ENCODE assay signal across 1 cellular context in genomic region chr5:181173420-181174342, GRCh38.
TF ChIP-seq lines count a peak whose summit lies in the region.

No MANE protein-coding gene starts in this region.

TF ChIP-seq in HEK293, 187 proteins besides CTCF, POLR2A, EP300 and RAD21 (continued from another document and continues in another):
- TF ChIP-seq, protein P1, sequence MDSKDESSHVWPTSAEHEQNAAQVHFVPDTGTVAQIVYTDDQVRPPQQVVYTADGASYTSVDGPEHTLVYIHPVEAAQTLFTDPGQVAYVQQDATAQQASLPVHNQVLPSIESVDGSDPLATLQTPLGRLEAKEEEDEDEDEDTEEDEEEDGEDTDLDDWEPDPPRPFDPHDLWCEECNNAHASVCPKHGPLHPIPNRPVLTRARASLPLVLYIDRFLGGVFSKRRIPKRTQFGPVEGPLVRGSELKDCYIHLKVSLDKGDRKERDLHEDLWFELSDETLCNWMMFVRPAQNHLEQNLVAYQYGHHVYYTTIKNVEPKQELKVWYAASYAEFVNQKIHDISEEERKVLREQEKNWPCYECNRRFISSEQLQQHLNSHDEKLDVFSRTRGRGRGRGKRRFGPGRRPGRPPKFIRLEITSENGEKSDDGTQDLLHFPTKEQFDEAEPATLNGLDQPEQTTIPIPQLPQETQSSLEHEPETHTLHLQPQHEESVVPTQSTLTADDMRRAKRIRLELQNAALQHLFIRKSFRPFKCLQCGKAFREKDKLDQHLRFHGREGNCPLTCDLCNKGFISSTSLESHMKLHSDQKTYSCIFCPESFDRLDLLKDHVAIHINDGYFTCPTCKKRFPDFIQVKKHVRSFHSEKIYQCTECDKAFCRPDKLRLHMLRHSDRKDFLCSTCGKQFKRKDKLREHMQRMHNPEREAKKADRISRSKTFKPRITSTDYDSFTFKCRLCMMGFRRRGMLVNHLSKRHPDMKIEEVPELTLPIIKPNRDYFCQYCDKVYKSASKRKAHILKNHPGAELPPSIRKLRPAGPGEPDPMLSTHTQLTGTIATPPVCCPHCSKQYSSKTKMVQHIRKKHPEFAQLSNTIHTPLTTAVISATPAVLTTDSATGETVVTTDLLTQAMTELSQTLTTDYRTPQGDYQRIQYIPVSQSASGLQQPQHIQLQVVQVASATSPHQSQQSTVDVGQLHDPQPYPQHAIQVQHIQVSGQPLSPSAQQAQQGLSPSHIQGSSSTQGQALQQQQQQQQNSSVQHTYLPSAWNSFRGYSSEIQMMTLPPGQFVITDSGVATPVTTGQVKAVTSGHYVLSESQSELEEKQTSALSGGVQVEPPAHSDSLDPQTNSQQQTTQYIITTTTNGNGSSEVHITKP (tag by site-specific recombination; IDR thresholded peaks at IDR 0.05), result peak; percentile 91
- 0 out of 2 replicates have a peak, but pooled peaks have one; percentile 11 for TF ChIP-seq ZNF518A (tag by site-specific recombination; conservative IDR thresholded peaks at IDR 0.05; ENCODE audit: low read depth)
- TF ChIP-seq ZNF561 (tag by site-specific recombination; IDR thresholded peaks at IDR 0.05; ENCODE audit: borderline replicate concordance), result peak; percentile 99
- TF ChIP-seq, protein P2, sequence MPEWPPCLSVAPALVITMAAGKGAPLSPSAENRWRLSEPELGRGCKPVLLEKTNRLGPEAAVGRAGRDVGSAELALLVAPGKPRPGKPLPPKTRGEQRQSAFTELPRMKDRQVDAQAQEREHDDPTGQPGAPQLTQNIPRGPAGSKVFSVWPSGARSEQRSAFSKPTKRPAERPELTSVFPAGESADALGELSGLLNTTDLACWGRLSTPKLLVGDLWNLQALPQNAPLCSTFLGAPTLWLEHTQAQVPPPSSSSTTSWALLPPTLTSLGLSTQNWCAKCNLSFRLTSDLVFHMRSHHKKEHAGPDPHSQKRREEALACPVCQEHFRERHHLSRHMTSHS (tag by site-specific recombination; IDR thresholded peaks at IDR 0.05), result no peak
- no peak for TF ChIP-seq ZNF776 (tag by site-specific recombination; IDR thresholded peaks at IDR 0.05; ENCODE audit: borderline replicate concordance)
- TF ChIP-seq, protein P3, sequence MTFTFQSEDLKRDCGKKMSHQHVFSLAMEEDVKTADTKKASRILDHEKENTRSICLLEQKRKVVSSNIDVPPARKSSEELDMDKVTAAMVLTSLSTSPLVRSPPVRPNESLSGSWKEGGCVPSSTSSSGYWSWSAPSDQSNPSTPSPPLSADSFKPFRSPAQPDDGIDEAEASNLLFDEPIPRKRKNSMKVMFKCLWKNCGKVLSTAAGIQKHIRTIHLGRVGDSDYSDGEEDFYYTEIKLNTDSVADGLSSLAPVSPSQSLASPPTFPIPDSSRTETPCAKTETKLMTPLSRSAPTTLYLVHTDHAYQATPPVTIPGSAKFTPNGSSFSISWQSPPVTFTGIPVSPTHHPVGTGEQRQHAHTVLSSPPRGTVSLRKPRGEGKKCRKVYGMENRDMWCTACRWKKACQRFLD (tag by site-specific recombination; IDR thresholded peaks at IDR 0.05), result no peak
- TF ChIP-seq, protein P4, sequence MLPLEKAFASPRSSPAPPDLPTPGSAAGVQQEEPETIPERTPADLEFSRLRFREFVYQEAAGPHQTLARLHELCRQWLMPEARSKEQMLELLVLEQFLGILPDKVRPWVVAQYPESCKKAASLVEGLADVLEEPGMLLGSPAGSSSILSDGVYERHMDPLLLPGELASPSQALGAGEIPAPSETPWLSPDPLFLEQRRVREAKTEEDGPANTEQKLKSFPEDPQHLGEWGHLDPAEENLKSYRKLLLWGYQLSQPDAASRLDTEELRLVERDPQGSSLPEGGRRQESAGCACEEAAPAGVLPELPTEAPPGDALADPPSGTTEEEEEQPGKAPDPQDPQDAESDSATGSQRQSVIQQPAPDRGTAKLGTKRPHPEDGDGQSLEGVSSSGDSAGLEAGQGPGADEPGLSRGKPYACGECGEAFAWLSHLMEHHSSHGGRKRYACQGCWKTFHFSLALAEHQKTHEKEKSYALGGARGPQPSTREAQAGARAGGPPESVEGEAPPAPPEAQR (tag by site-specific recombination; IDR thresholded peaks at IDR 0.05), result no peak
- TF ChIP-seq ZBTB7A (tag by site-specific recombination; IDR thresholded peaks at IDR 0.05; ENCODE audit: low read depth), result no peak; the same call in 1 of the 2 replicates
- peak; percentile 99 for TF ChIP-seq ZBTB8A (tag by site-specific recombination; IDR thresholded peaks at IDR 0.05)
- TF ChIP-seq, protein P5, sequence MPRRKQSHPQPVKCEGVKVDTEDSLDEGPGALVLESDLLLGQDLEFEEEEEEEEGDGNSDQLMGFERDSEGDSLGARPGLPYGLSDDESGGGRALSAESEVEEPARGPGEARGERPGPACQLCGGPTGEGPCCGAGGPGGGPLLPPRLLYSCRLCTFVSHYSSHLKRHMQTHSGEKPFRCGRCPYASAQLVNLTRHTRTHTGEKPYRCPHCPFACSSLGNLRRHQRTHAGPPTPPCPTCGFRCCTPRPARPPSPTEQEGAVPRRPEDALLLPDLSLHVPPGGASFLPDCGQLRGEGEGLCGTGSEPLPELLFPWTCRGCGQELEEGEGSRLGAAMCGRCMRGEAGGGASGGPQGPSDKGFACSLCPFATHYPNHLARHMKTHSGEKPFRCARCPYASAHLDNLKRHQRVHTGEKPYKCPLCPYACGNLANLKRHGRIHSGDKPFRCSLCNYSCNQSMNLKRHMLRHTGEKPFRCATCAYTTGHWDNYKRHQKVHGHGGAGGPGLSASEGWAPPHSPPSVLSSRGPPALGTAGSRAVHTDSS (tag by site-specific recombination; IDR thresholded peaks at IDR 0.05), result no peak; the same call in none of the 2 replicates
- peak; percentile 100 for TF ChIP-seq ZNF660 (tag by site-specific recombination; IDR thresholded peaks at IDR 0.05)
- TF ChIP-seq ZNF621 (tag by site-specific recombination; IDR thresholded peaks at IDR 0.05), result no peak
- no peak for TF ChIP-seq ZNF354C (tag by site-specific recombination; IDR thresholded peaks at IDR 0.05; ENCODE audit: borderline replicate concordance, low read depth)
- TF ChIP-seq ZNF391 (tag by site-specific recombination; IDR thresholded peaks at IDR 0.05; ENCODE audit: borderline replicate concordance, low read depth), result peak; percentile 14; the same call in 1 of the 2 replicates
- TF ChIP-seq HOXD13 (CRISPR knock-in tag; IDR thresholded peaks at IDR 0.05; ENCODE audit: borderline replicate concordance), result no peak
- TF ChIP-seq ZIC2 (tag by site-specific recombination; IDR thresholded peaks at IDR 0.05), result peak; percentile 3; the same call in 1 of the 2 replicates
- TF ChIP-seq ZNF24 (tag by site-specific recombination; IDR thresholded peaks at IDR 0.05), result peak; percentile 93; the same call in 1 of the 2 replicates
- no peak for TF ChIP-seq ZFP41 (tag by site-specific recombination; IDR thresholded peaks at IDR 0.05; ENCODE audit: borderline replicate concordance)
- TF ChIP-seq SP7 (tag by site-specific recombination; IDR thresholded peaks at IDR 0.05), result peak; percentile 92
- peak; percentile 13; the same call in 1 of the 2 replicates for TF ChIP-seq ZNF596 (tag by site-specific recombination; IDR thresholded peaks at IDR 0.05)
- TF ChIP-seq, protein P6, sequence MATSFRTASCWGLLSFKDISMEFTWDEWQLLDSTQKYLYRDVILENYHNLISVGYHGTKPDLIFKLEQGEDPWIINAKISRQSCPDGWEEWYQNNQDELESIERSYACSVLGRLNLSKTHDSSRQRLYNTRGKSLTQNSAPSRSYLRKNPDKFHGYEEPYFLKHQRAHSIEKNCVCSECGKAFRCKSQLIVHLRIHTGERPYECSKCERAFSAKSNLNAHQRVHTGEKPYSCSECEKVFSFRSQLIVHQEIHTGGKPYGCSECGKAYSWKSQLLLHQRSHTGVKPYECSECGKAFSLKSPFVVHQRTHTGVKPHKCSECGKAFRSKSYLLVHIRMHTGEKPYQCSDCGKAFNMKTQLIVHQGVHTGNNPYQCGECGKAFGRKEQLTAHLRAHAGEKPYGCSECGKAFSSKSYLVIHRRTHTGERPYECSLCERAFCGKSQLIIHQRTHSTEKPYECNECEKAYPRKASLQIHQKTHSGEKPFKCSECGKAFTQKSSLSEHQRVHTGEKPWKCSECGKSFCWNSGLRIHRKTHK (tag by site-specific recombination; IDR thresholded peaks at IDR 0.05), result no peak
- TF ChIP-seq ZNF701 (tag by site-specific recombination; IDR thresholded peaks at IDR 0.05), result no peak
- no peak for TF ChIP-seq ZNF548 (tag by site-specific recombination; IDR thresholded peaks at IDR 0.05)
- TF ChIP-seq ZNF530 (tag by site-specific recombination; IDR thresholded peaks at IDR 0.05; ENCODE audit: low read depth), result no peak
- TF ChIP-seq RBAK (tag by site-specific recombination; IDR thresholded peaks at IDR 0.05), result no peak
- no peak for TF ChIP-seq ZNF514 (tag by site-specific recombination; IDR thresholded peaks at IDR 0.05)
- TF ChIP-seq ZNF202 (tag by site-specific recombination; IDR thresholded peaks at IDR 0.05; ENCODE audit: borderline replicate concordance), result no peak
- TF ChIP-seq SCRT1 (tag by site-specific recombination; IDR thresholded peaks at IDR 0.05; ENCODE audit: borderline replicate concordance), result no peak; the same call in 1 of the 2 replicates
- TF ChIP-seq SP3 (tag by site-specific recombination; IDR thresholded peaks at IDR 0.05), result peak; percentile 62
- peak; percentile 39; the same call in 1 of the 2 replicates for TF ChIP-seq ZNF335 (tag by site-specific recombination; conservative IDR thresholded peaks at IDR 0.05)
- TF ChIP-seq BCL11B (tag by site-specific recombination; IDR thresholded peaks at IDR 0.05; ENCODE audit: low read depth), result peak; percentile 98
- TF ChIP-seq ZNF350 (tag by site-specific recombination; IDR thresholded peaks at IDR 0.05), result no peak
- TF ChIP-seq ZNF585B (tag by site-specific recombination; IDR thresholded peaks at IDR 0.05), result peak; percentile 95
- no peak for TF ChIP-seq ZFP3 (tag by site-specific recombination; IDR thresholded peaks at IDR 0.05; ENCODE audit: low read depth)
- peak; percentile 86 for TF ChIP-seq PRDM1 (tag by site-specific recombination; IDR thresholded peaks at IDR 0.05)
- TF ChIP-seq ZNF416 (tag by site-specific recombination; IDR thresholded peaks at IDR 0.05), result no peak
- TF ChIP-seq ZNF404 (tag by site-specific recombination; IDR thresholded peaks at IDR 0.05), result no peak
- peak; percentile 86; the same call in 1 of the 2 replicates for TF ChIP-seq KLF7 (tag by site-specific recombination; IDR thresholded peaks at IDR 0.05; ENCODE audit: borderline replicate concordance)
- no peak for TF ChIP-seq ZNF747 (tag by site-specific recombination; IDR thresholded peaks at IDR 0.05)
- TF ChIP-seq ZNF658 (tag by site-specific recombination; IDR thresholded peaks at IDR 0.05), result no peak
- TF ChIP-seq ZSCAN23 (tag by site-specific recombination; IDR thresholded peaks at IDR 0.05), result no peak; the same call in 1 of the 2 replicates
- TF ChIP-seq ZNF274 (IDR thresholded peaks at IDR 0.05; ENCODE audit: low read length), result no peak
- no peak for TF ChIP-seq ZNF274 (tag by site-specific recombination; IDR thresholded peaks at IDR 0.05; ENCODE audit: borderline replicate concordance)
- TF ChIP-seq OVOL3 (tag by site-specific recombination; IDR thresholded peaks at IDR 0.05), result peak; percentile 72
- TF ChIP-seq ZNF16 (tag by site-specific recombination; IDR thresholded peaks at IDR 0.05; ENCODE audit: low read depth), result peak; percentile 15; the same call in 1 of the 2 replicates
- TF ChIP-seq, protein P7, sequence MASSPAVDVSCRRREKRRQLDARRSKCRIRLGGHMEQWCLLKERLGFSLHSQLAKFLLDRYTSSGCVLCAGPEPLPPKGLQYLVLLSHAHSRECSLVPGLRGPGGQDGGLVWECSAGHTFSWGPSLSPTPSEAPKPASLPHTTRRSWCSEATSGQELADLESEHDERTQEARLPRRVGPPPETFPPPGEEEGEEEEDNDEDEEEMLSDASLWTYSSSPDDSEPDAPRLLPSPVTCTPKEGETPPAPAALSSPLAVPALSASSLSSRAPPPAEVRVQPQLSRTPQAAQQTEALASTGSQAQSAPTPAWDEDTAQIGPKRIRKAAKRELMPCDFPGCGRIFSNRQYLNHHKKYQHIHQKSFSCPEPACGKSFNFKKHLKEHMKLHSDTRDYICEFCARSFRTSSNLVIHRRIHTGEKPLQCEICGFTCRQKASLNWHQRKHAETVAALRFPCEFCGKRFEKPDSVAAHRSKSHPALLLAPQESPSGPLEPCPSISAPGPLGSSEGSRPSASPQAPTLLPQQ (tag by site-specific recombination; IDR thresholded peaks at IDR 0.05), result peak; percentile 77; the same call in 1 of the 2 replicates
- TF ChIP-seq ZNF18 (tag by site-specific recombination; IDR thresholded peaks at IDR 0.05), result no peak; the same call in 1 of the 2 replicates
